Comparison of ENCODE assay signal across 1 cellular context in the genomic region with DNA sequence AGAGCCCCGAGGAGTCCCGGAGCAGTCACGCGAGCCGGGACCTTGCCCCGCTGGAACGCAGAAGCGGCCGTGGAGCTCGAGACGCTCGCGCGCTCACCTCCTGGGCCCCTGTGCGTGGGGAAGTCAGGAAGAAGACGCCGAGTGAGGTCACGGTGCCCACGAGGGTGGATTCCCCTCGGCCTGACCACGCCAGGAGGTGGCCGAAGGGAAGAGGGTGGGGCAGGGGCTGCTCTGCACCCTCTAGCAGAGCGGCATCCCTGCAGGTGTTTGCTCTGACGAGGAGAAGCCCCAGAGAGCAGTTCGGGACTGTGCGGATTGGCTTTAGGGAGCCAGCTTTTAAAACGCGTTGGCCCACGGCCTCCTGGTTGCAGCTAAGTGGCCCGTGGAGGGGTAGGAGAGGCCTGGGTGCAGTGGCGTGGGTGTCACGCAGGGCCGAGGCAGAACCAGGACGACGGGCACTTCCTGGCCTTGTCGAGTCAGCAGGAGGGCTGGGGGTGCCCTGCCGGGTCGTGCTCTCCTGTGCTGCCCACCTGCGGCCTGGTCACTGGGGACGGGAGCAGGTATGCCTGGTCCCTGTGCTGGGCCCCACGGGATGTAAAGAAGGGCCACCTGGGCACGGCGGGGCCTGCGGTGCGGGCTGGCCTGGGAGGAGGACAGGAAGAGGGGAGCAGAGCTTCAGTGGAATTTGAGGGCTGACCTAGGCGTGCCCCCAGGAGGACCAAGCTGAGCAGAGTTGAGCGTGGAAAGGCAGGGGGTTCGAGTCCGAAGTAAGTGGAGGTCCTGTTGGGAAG.
A peak's percentile ranks its signal among the peaks of the same experiment; 100 is the strongest.
TF ChIP-seq lines count a peak whose summit lies in the region.

No MANE protein-coding gene starts in this region.

TF ChIP-seq in HepG2, 621 proteins besides CTCF, POLR2A, EP300 and RAD21 (continued from another document and continues in another):
- TF ChIP-seq, protein P1, sequence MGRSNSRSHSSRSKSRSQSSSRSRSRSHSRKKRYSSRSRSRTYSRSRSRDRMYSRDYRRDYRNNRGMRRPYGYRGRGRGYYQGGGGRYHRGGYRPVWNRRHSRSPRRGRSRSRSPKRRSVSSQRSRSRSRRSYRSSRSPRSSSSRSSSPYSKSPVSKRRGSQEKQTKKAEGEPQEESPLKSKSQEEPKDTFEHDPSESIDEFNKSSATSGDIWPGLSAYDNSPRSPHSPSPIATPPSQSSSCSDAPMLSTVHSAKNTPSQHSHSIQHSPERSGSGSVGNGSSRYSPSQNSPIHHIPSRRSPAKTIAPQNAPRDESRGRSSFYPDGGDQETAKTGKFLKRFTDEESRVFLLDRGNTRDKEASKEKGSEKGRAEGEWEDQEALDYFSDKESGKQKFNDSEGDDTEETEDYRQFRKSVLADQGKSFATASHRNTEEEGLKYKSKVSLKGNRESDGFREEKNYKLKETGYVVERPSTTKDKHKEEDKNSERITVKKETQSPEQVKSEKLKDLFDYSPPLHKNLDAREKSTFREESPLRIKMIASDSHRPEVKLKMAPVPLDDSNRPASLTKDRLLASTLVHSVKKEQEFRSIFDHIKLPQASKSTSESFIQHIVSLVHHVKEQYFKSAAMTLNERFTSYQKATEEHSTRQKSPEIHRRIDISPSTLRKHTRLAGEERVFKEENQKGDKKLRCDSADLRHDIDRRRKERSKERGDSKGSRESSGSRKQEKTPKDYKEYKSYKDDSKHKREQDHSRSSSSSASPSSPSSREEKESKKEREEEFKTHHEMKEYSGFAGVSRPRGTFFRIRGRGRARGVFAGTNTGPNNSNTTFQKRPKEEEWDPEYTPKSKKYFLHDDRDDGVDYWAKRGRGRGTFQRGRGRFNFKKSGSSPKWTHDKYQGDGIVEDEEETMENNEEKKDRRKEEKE (IDR thresholded peaks at IDR 0.05): no peak
- TF ChIP-seq ZNF619 (CRISPR knock-in tag; IDR thresholded peaks at IDR 0.05) (no peak), ZNF781 (CRISPR knock-in tag; IDR thresholded peaks at IDR 0.05; ENCODE audit: borderline replicate concordance, not compliant biosample characterization) (no peak), ZNF703 (CRISPR knock-in tag; IDR thresholded peaks at IDR 0.05; ENCODE audit: borderline replicate concordance) (no peak; the same call in 1 of the 2 replicates), ADNP (CRISPR knock-in tag; IDR thresholded peaks at IDR 0.05) (no peak), ZBTB3 (CRISPR knock-in tag; IDR thresholded peaks at IDR 0.05; ENCODE audit: borderline replicate concordance, low read depth) (no peak), CEBPG (CRISPR knock-in tag; IDR thresholded peaks at IDR 0.05) (no peak), TBL1XR1 (IDR thresholded peaks at IDR 0.05; ENCODE audit: borderline replicate concordance, low read length, partially characterized antibody) (no peak), ZFYVE20 (CRISPR knock-in tag; IDR thresholded peaks at IDR 0.05; ENCODE audit: borderline replicate concordance, low read depth) (no peak), PRMT3 (CRISPR knock-in tag; IDR thresholded peaks at IDR 0.05; ENCODE audit: borderline replicate concordance, low read depth) (no peak), ISL2 (CRISPR knock-in tag; IDR thresholded peaks at IDR 0.05) (no peak), ZNF143 (CRISPR knock-in tag; IDR thresholded peaks at IDR 0.05) (no peak), POLR2G (IDR thresholded peaks at IDR 0.05; ENCODE audit: low read depth, low read length) (no peak), ZNF773 (CRISPR knock-in tag; IDR thresholded peaks at IDR 0.05; ENCODE audit: borderline replicate concordance) (no peak), NFIB (CRISPR knock-in tag; IDR thresholded peaks at IDR 0.05; ENCODE audit: borderline replicate concordance) (no peak), ZNF30 (CRISPR knock-in tag; IDR thresholded peaks at IDR 0.05) (no peak), ZNF549 (CRISPR knock-in tag; IDR thresholded peaks at IDR 0.05) (no peak), ZNF616 (CRISPR knock-in tag; IDR thresholded peaks at IDR 0.05; ENCODE audit: low read depth) (no peak; the same call in 1 of the 2 replicates), ZNF33B (CRISPR knock-in tag; IDR thresholded peaks at IDR 0.05) (no peak), NCOA1 (CRISPR knock-in tag; IDR thresholded peaks at IDR 0.05) (no peak)
- TF ChIP-seq, protein P2, sequence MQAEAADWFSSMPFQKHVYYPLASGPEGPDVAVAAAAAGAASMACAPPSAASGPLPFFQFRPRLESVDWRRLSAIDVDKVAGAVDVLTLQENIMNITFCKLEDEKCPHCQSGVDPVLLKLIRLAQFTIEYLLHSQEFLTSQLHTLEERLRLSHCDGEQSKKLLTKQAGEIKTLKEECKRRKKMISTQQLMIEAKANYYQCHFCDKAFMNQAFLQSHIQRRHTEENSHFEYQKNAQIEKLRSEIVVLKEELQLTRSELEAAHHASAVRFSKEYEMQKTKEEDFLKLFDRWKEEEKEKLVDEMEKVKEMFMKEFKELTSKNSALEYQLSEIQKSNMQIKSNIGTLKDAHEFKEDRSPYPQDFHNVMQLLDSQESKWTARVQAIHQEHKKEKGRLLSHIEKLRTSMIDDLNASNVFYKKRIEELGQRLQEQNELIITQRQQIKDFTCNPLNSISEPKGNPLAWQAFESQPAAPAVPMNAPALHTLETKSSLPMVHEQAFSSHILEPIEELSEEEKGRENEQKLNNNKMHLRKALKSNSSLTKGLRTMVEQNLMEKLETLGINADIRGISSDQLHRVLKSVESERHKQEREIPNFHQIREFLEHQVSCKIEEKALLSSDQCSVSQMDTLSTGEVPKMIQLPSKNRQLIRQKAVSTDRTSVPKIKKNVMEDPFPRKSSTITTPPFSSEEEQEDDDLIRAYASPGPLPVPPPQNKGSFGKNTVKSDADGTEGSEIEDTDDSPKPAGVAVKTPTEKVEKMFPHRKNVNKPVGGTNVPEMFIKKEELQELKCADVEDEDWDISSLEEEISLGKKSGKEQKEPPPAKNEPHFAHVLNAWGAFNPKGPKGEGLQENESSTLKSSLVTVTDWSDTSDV (CRISPR knock-in tag; IDR thresholded peaks at IDR 0.05): 0 out of 2 replicates have a peak, but pooled peaks have one; percentile 35
- TF ChIP-seq, protein P3, sequence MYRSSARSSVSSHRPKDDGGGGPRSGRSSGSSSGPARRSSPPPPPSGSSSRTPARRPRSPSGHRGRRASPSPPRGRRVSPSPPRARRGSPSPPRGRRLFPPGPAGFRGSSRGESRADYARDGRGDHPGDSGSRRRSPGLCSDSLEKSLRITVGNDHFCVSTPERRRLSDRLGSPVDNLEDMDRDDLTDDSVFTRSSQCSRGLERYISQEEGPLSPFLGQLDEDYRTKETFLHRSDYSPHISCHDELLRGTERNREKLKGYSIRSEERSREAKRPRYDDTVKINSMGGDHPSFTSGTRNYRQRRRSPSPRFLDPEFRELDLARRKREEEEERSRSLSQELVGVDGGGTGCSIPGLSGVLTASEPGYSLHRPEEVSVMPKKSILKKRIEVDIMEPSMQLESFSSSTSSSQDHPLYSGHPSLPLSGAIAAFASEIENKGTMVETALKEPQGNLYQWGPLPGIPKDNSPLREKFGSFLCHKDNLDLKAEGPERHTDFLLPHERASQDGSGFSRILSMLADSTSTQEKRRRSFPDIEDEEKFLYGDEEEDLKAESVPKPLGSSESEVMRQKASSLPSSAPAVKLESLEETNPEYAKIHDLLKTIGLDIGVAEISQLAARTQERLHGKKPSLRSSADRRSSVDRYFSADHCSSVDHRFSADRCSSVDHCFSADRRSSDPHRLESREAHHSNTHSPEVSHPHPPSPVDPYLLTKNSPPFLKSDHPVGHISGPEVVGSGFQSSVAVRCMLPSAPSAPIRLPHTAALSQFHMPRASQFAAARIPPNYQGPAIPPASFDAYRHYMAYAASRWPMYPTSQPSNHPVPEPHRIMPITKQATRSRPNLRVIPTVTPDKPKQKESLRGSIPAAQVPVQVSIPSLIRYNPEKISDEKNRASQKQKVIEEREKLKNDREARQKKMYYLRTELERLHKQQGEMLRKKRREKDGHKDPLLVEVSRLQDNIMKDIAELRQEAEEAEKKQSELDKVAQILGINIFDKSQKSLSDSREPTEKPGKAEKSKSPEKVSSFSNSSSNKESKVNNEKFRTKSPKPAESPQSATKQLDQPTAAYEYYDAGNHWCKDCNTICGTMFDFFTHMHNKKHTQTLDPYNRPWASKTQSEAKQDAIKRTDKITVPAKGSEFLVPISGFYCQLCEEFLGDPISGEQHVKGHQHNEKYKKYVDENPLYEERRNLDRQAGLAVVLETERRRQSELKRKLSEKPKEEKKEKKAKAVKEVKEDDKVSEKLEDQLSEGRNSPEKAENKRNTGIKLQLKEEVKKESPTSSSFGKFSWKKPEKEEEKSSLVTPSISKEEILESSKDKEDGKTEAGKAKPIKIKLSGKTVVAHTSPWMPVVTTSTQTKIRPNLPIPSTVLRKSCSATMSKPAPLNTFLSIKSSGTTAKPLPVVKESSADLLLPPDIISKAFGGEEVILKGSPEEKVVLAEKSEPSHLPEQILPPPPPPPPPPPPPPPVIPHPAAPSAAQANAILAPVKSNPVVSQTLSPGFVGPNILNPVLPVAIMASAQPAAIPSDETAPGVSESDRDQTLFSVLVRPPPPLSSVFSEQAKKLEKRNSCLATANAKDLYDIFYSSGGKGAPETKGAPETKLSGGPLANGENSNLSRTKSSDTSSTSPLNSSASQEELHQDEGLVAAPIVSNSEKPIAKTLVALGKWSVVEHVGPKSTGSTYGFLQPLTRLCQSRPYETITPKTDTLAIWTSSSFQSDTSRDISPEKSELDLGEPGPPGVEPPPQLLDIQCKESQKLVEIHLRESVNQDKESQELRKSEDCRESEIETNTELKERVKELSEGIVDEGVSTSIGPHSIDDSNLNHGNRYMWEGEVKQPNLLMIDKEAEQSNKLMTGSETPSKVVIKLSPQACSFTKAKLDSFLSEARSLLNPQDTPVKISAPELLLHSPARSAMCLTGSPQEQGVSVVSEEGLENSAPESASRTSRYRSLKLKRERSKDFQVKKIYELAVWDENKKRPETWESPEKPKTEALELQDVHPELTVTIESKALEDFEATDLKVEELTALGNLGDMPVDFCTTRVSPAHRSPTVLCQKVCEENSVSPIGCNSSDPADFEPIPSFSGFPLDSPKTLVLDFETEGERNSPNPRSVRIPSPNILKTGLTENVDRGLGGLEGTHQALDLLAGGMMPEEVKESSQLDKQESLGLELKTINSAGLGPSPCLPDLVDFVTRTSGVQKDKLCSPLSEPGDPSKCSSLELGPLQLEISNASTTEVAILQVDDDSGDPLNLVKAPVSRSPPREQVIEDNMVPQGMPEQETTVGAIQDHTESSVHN (CRISPR knock-in tag; IDR thresholded peaks at IDR 0.05): no peak
- TF ChIP-seq, protein P4, sequence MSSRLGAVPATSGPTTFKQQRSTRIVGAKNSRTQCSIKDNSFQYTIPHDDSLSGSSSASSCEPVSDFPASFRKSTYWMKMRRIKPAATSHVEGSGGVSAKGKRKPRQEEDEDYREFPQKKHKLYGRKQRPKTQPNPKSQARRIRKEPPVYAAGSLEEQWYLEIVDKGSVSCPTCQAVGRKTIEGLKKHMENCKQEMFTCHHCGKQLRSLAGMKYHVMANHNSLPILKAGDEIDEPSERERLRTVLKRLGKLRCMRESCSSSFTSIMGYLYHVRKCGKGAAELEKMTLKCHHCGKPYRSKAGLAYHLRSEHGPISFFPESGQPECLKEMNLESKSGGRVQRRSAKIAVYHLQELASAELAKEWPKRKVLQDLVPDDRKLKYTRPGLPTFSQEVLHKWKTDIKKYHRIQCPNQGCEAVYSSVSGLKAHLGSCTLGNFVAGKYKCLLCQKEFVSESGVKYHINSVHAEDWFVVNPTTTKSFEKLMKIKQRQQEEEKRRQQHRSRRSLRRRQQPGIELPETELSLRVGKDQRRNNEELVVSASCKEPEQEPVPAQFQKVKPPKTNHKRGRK (CRISPR knock-in tag; IDR thresholded peaks at IDR 0.05): no peak
- TF ChIP-seq, protein P5, sequence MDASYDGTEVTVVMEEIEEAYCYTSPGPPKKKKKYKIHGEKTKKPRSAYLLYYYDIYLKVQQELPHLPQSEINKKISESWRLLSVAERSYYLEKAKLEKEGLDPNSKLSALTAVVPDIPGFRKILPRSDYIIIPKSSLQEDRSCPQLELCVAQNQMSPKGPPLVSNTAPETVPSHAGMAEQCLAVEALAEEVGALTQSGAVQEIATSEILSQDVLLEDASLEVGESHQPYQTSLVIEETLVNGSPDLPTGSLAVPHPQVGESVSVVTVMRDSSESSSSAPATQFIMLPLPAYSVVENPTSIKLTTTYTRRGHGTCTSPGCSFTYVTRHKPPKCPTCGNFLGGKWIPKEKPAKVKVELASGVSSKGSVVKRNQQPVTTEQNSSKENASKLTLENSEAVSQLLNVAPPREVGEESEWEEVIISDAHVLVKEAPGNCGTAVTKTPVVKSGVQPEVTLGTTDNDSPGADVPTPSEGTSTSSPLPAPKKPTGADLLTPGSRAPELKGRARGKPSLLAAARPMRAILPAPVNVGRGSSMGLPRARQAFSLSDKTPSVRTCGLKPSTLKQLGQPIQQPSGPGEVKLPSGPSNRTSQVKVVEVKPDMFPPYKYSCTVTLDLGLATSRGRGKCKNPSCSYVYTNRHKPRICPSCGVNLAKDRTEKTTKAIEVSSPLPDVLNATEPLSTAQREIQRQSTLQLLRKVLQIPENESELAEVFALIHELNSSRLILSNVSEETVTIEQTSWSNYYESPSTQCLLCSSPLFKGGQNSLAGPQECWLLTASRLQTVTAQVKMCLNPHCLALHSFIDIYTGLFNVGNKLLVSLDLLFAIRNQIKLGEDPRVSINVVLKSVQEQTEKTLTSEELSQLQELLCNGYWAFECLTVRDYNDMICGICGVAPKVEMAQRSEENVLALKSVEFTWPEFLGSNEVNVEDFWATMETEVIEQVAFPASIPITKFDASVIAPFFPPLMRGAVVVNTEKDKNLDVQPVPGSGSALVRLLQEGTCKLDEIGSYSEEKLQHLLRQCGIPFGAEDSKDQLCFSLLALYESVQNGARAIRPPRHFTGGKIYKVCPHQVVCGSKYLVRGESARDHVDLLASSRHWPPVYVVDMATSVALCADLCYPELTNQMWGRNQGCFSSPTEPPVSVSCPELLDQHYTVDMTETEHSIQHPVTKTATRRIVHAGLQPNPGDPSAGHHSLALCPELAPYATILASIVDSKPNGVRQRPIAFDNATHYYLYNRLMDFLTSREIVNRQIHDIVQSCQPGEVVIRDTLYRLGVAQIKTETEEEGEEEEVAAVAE (CRISPR knock-in tag; IDR thresholded peaks at IDR 0.05; ENCODE audit: borderline replicate concordance): 0 out of 2 replicates have a peak, but pooled peaks have one; percentile 1
- TF ChIP-seq, protein P6, sequence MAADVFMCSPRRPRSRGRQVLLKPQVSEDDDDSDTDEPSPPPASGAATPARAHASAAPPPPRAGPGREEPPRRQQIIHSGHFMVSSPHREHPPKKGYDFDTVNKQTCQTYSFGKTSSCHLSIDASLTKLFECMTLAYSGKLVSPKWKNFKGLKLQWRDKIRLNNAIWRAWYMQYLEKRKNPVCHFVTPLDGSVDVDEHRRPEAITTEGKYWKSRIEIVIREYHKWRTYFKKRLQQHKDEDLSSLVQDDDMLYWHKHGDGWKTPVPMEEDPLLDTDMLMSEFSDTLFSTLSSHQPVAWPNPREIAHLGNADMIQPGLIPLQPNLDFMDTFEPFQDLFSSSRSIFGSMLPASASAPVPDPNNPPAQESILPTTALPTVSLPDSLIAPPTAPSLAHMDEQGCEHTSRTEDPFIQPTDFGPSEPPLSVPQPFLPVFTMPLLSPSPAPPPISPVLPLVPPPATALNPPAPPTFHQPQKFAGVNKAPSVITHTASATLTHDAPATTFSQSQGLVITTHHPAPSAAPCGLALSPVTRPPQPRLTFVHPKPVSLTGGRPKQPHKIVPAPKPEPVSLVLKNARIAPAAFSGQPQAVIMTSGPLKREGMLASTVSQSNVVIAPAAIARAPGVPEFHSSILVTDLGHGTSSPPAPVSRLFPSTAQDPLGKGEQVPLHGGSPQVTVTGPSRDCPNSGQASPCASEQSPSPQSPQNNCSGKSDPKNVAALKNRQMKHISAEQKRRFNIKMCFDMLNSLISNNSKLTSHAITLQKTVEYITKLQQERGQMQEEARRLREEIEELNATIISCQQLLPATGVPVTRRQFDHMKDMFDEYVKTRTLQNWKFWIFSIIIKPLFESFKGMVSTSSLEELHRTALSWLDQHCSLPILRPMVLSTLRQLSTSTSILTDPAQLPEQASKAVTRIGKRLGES (CRISPR knock-in tag; IDR thresholded peaks at IDR 0.05; ENCODE audit: borderline replicate concordance): peak; percentile 9; the same call in 1 of the 2 replicates
